ENCODE assay signal across 24 cellular contexts in genomic region chr1:203518541-203518940, GRCh38. TPM values are rescaled to one million over a fixed set of nuclear protein-coding genes. Genes with fewer than 3 reads are reported as not detected.
"Had no signal": no experiment of that assay in that cellular context is flagged by ENCODE, and none has a peak within 500 bp of the region (broad histone marks: within the 10 kb centered on the region; RNA-seq: fewer than 3 reads in every experiment).

No MANE protein-coding gene starts in this region.

- H3K4me3 Mint-ChIP-seq: activated CD4-positive, alpha-beta memory T cell treated with anti-CD3 and anti-CD28 coated beads, Interleukin-2, amount 10 ng/mL, durations not matched to agents 7 days and 5 days; activated T-cell treated with anti-CD3 and anti-CD28 coated beads, Interleukin-2, amount 50 U/mL, for 72 hours; central memory CD8-positive, alpha-beta T cell; naive thymus-derived CD4-positive, alpha-beta T cell; stimulated activated naive CD8-positive, alpha-beta T cell treated with anti-CD3 and anti-CD28 coated beads, Interleukin-15, Interleukin-2, amounts not matched to agents 100 ng/mL and 50 ng/mL, for 24 hours; T-helper 17 cell had no signal

- H3K27me3 ChIP-seq: body of pancreas, esophagus squamous epithelium, suprapubic skin, upper lobe of left lung had no signal

- H3K4me3 ChIP-seq: body of pancreas, coronary artery, esophagus squamous epithelium, prostate gland, suprapubic skin, upper lobe of left lung had no signal

- H3K4me1 ChIP-seq: prostate gland had no signal

- H3K27me3 Mint-ChIP-seq: naive thymus-derived CD4-positive, alpha-beta T cell had no signal

- H3K9me3 Mint-ChIP-seq: activated CD4-positive, alpha-beta memory T cell treated with anti-CD3 and anti-CD28 coated beads, Interleukin-2, amount 10 ng/mL, durations not matched to agents 7 days and 5 days; activated naive CD4-positive, alpha-beta T cell treated with anti-CD3 and anti-CD28 coated beads, Interleukin-2, amount 50 U/mL, for 72 hours; activated T-cell treated with anti-CD3 and anti-CD28 coated beads, Interleukin-2, amount 50 U/mL, for 72 hours; central memory CD8-positive, alpha-beta T cell; naive thymus-derived CD4-positive, alpha-beta T cell; stimulated activated naive CD8-positive, alpha-beta T cell treated with anti-CD3 and anti-CD28 coated beads, Interleukin-15, Interleukin-2, amounts not matched to agents 100 ng/mL and 50 ng/mL, for 24 hours had no signal

- H3K9me3 ChIP-seq: body of pancreas, esophagus squamous epithelium, prostate gland, suprapubic skin, upper lobe of left lung had no signal

- DNase-seq: activated CD4-positive, alpha-beta memory T cell treated with anti-CD3 and anti-CD28 coated beads, Interleukin-2, amount 10 ng/mL, durations not matched to agents 7 days and 5 days; activated CD4-positive, alpha-beta T cell treated with anti-CD3 and anti-CD28 coated beads for 4 hours; activated CD8-positive, alpha-beta memory T cell treated with anti-CD3 and anti-CD28 coated beads, Interleukin-2, amount 50 U/mL, for 4 hours; activated gamma-delta T cell; activated T-cell treated with anti-CD3 and anti-CD28 coated beads, Interleukin-2, amount 50 U/mL, for 72 hours; body of pancreas; esophagus squamous epithelium; naive thymus-derived CD4-positive, alpha-beta T cell; occipital lobe; T-helper 17 cell; upper lobe of left lung had no signal

- H3K36me3 Mint-ChIP-seq: activated naive CD4-positive, alpha-beta T cell treated with anti-CD3 and anti-CD28 coated beads, Interleukin-2, amount 50 U/mL, for 72 hours; naive thymus-derived CD4-positive, alpha-beta T cell had no signal

- H3K4me1 Mint-ChIP-seq: central memory CD8-positive, alpha-beta T cell had no signal

- H3K27ac Mint-ChIP-seq: activated CD4-positive, alpha-beta memory T cell treated with anti-CD3 and anti-CD28 coated beads, Interleukin-2, amount 10 ng/mL, durations not matched to agents 7 days and 5 days; activated naive CD4-positive, alpha-beta T cell treated with anti-CD3 and anti-CD28 coated beads, Interleukin-2, amount 50 U/mL, for 72 hours; activated T-cell treated with anti-CD3 and anti-CD28 coated beads, Interleukin-2, amount 50 U/mL, for 72 hours; stimulated activated naive CD8-positive, alpha-beta T cell treated with anti-CD3 and anti-CD28 coated beads, Interleukin-15, Interleukin-2, amounts not matched to agents 100 ng/mL and 50 ng/mL, for 24 hours; T-helper 17 cell had no signal

- H3K36me3 ChIP-seq: esophagus squamous epithelium, prostate gland, suprapubic skin, upper lobe of left lung had no signal

RNA-seq across cellular contexts. Expression of gene OPTC, which starts 24.6 kb away (rescaled TPM):
- total RNA-seq: activated CD4-positive, alpha-beta memory T cell treated with anti-CD3 and anti-CD28 coated beads, Interleukin-2, amount 10 ng/mL, durations not matched to agents 7 days and 5 days; activated naive CD4-positive, alpha-beta T cell treated with anti-CD3 and anti-CD28 coated beads, Interleukin-2, amount 50 U/mL, for 72 hours; activated T-cell treated with anti-CD3 and anti-CD28 coated beads, Interleukin-2, amount 50 U/mL, for 72 hours; body of pancreas; endothelial cell of umbilical vein; esophagus squamous epithelium; fibroblast of villous mesenchyme; glomerular endothelial cell; left lobe of liver; lung microvascular endothelial cell; mononuclear cell; naive thymus-derived CD4-positive, alpha-beta T cell; occipital lobe; prostate gland; sciatic nerve; suprapubic skin; T-helper 17 cell; upper lobe of left lung had no signal

RNA-seq across cellular contexts. Expression of gene PRELP, which starts 42.9 kb away (rescaled TPM):
- total RNA-seq: activated CD4-positive, alpha-beta memory T cell treated with anti-CD3 and anti-CD28 coated beads, Interleukin-2, amount 10 ng/mL, durations not matched to agents 7 days and 5 days; activated T-cell treated with anti-CD3 and anti-CD28 coated beads, Interleukin-2, amount 50 U/mL, for 72 hours; endothelial cell of umbilical vein; glomerular endothelial cell; lung microvascular endothelial cell; mononuclear cell; naive thymus-derived CD4-positive, alpha-beta T cell; T-helper 17 cell had no signal
